In the genomic region with DNA sequence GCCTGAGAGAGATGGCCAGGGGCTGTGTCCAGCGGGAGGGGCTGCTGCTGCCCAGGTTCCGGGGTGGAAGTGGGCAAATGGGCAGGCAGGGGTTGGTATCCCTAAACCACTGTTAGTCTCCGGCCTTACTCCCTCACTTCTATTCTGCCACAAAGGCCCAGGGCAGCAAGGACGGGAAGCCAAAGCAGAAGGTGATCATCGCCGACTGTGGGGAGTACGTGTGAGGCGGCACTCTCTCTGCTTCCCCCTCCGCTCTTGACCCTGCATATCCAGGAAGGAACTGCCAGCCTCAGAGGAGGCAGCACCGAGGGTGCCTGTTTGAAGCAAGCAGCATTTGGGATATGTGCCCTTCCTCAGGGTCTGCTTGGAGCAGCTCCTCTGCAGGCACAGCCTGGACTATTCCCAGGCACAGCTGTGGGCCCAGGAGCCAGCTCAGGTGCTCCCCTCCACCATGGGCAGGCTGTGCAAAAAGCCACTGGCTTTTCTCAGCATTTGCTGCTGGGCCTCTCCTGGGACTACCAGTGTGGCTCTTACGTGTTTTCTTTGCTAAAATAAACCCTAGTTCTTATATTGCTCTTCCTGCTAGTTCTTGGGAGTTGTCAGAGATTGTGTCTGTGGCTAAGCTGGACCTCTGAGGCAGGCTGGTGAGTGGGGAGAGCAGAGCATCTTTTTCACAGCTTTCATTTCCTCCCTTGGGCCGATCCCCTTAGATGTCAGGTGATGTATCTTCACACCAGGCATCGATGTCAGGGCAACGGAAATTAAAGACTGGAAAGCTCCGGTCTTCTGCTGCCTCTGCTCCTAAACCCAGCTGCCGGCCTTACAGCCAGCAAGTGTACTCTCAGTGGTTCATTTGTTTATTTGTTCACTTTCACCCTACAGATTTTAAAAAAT, we compare ENCODE assay signal across 22 cellular contexts. TPM values are rescaled to one million over a fixed set of nuclear protein-coding genes. Genes with fewer than 3 reads are reported as not detected.
DNase-seq lines count a peak whose midpoint lies in the region; ATAC-seq and TF ChIP-seq lines count a peak whose summit lies in the region.
"Had no signal": no experiment of that assay in that cellular context is flagged by ENCODE, and none has a peak within 500 bp of the region (broad histone marks: within the 10 kb centered on the region; RNA-seq: fewer than 3 reads in every experiment).

No MANE protein-coding gene starts in this region.

- H3K27me3 Mint-ChIP-seq in Caco-2 (ENCODE audit: insufficient read depth, unreplicated experiment) (no peaks in the 10 kb centered on the region), chondrocyte (ENCODE audit: low read depth) (no peaks in the 10 kb centered on the region)
- H3K27me3 Mint-ChIP-seq: activated CD4-positive, alpha-beta T cell treated with anti-CD3 and anti-CD28 coated beads, Interleukin-2, amount 10 ng/mL, durations not matched to agents 24 days and 14 days; activated naive CD8-positive, alpha-beta T cell treated with anti-CD3 and anti-CD28 coated beads for 36 hours; natural killer cell treated with Interleukin-12 subunit alpha and Interleukin-12 subunit beta and Interleukin-15 and Interleukin-18, amount 100 ng/mL, for 72 hours had no signal

- WGBS in psoas muscle, 3 donors = 85 to 93% (median 90%) methylated on average over 16 of the region's 16 CpGs

- TF ChIP-seq CTCF in Caco-2 (IDR thresholded peaks at IDR 0.05; ENCODE audit: insufficient read depth in 1 of 2, low read depth in 1 of 2, low read length in 1 of 2, severe bottlenecking in 1 of 2, unreplicated experiment in 1 of 2) = no peak
- TF ChIP-seq CTCF in chondrocyte (IDR thresholded peaks at IDR 0.05) = no peak
- no peak for TF ChIP-seq CTCF in psoas muscle (IDR thresholded peaks at IDR 0.05)

- H3K27ac Mint-ChIP-seq in Caco-2 (ENCODE audit: unreplicated experiment) = no peak overlapping the region
- H3K27ac Mint-ChIP-seq in chondrocyte (ENCODE audit: unreplicated experiment) = peak overlapping the region; percentile 57
- H3K27ac Mint-ChIP-seq: activated CD4-positive, alpha-beta T cell treated with anti-CD3 and anti-CD28 coated beads, Interleukin-2, amount 10 ng/mL, durations not matched to agents 24 days and 14 days; activated naive CD8-positive, alpha-beta T cell treated with anti-CD3 and anti-CD28 coated beads for 36 hours; CD14-positive monocyte; T-helper 1 cell treated with Interleukin-12 subunit alpha and Interleukin-12 subunit beta and Interleukin-4 antibody, amounts not matched to agents 30 μg/mL and 1 μg/mL, for 36 hours had no signal

- H3K9me3 Mint-ChIP-seq in Caco-2 (ENCODE audit: unreplicated experiment) = no peaks in the 10 kb centered on the region
- no peaks in the 10 kb centered on the region for H3K9me3 Mint-ChIP-seq in chondrocyte (ENCODE audit: low read depth)
- H3K9me3 Mint-ChIP-seq: activated CD4-positive, alpha-beta T cell treated with anti-CD3 and anti-CD28 coated beads, Interleukin-2, amount 10 ng/mL, durations not matched to agents 24 days and 14 days; activated naive CD8-positive, alpha-beta T cell treated with anti-CD3 and anti-CD28 coated beads for 36 hours; CD14-positive monocyte; natural killer cell treated with Interleukin-12 subunit alpha and Interleukin-12 subunit beta and Interleukin-15 and Interleukin-18, amount 100 ng/mL, for 72 hours; T-helper 1 cell treated with Interleukin-12 subunit alpha and Interleukin-12 subunit beta and Interleukin-4 antibody, amounts not matched to agents 30 μg/mL and 1 μg/mL, for 36 hours had no signal

- H3K36me3 Mint-ChIP-seq in Caco-2 (ENCODE audit: insufficient read depth, unreplicated experiment) = peaks cover 27% of the 10 kb centered on the region
- H3K36me3 Mint-ChIP-seq in chondrocyte (ENCODE audit: low read depth) = peaks cover 39% of the 10 kb centered on the region

- no peak for ATAC-seq in psoas muscle
- ATAC-seq: body of pancreas; heart left ventricle; left lung; natural killer cell treated with Interleukin-12 subunit alpha and Interleukin-12 subunit beta and Interleukin-15 and Interleukin-18, amount 100 ng/mL, for 72 hours; sciatic nerve; upper lobe of right lung had no signal

- no peak overlapping the region for H3K4me3 ChIP-seq in Caco-2 (ENCODE audit: low read depth, low read length)
- no peak overlapping the region for H3K4me3 ChIP-seq in psoas muscle
- H3K4me3 ChIP-seq: body of pancreas, HAP-1, heart left ventricle, left lung, upper lobe of right lung had no signal

- CTCF ChIA-PET in Caco-2 (lab: Charles Lee) = no interaction called here

- no peaks in the 10 kb centered on the region for H3K9me3 ChIP-seq in Caco-2
- no peaks in the 10 kb centered on the region for H3K9me3 ChIP-seq in psoas muscle
- H3K9me3 ChIP-seq: body of pancreas, HAP-1, heart left ventricle, left lung, upper lobe of right lung had no signal

- no peak overlapping the region for H3K27ac ChIP-seq in psoas muscle
- H3K27ac ChIP-seq: body of pancreas, heart left ventricle, left lung, upper lobe of right lung had no signal

- no peaks in the 10 kb centered on the region for H3K27me3 ChIP-seq in Caco-2 (replicated peaks; ENCODE audit: control insufficient read depth, insufficient read depth, low read length)
- no peaks in the 10 kb centered on the region for H3K27me3 ChIP-seq in psoas muscle (ENCODE audit: insufficient read depth in 3 of 3, low read length in 2 of 3)
- H3K27me3 ChIP-seq: body of pancreas, heart left ventricle, left lung, upper lobe of right lung had no signal

- DNase-seq in Caco-2 = no peak
- peak; percentile 14 for DNase-seq in NCI-H2196 treated with DMSO at 0.1 percent for 48 hours (lab: John Stamatoyannopoulos, UW; ENCODE audit: unreplicated experiment)
- DNase-seq in chondrocyte (ENCODE audit: low spot score) = no peak
- DNase-seq in posterior vena cava (ENCODE audit: low spot score) = peak; percentile 77
- no peak for DNase-seq in psoas muscle
- no peak for DNase-seq in hepatic stellate cell (ENCODE audit: low spot score)
- DNase-seq in NCI-H2171 (lab: John Stamatoyannopoulos, UW) = no peak
- DNase-seq: activated CD4-positive, alpha-beta T cell treated with anti-CD3 and anti-CD28 coated beads, Interleukin-2, amount 10 ng/mL, durations not matched to agents 24 days and 14 days; activated CD8-positive, alpha-beta memory T cell treated with anti-CD3 and anti-CD28 coated beads, Interleukin-2, amount 50 U/mL, for 4 hours; activated naive CD8-positive, alpha-beta T cell treated with anti-CD3 and anti-CD28 coated beads for 36 hours; body of pancreas; heart left ventricle; KBM-7; left lung; midbrain; upper lobe of right lung had no signal

- H3K4me3 Mint-ChIP-seq in Caco-2 (ENCODE audit: unreplicated experiment) (no peak overlapping the region), chondrocyte (ENCODE audit: unreplicated experiment) (no peak overlapping the region)
- H3K4me3 Mint-ChIP-seq: activated CD4-positive, alpha-beta T cell treated with anti-CD3 and anti-CD28 coated beads, Interleukin-2, amount 10 ng/mL, durations not matched to agents 24 days and 14 days; activated naive CD8-positive, alpha-beta T cell treated with anti-CD3 and anti-CD28 coated beads for 36 hours; CD14-positive monocyte; natural killer cell treated with Interleukin-12 subunit alpha and Interleukin-12 subunit beta and Interleukin-15 and Interleukin-18, amount 100 ng/mL, for 72 hours; T-helper 1 cell treated with Interleukin-12 subunit alpha and Interleukin-12 subunit beta and Interleukin-4 antibody, amounts not matched to agents 30 μg/mL and 1 μg/mL, for 36 hours had no signal

- H3K4me1 Mint-ChIP-seq in Caco-2 (ENCODE audit: low read depth, unreplicated experiment) (no peaks in the 10 kb centered on the region), chondrocyte (ENCODE audit: low read depth) (peaks cover 3% of the 10 kb centered on the region)
- H3K4me1 Mint-ChIP-seq: activated CD4-positive, alpha-beta T cell treated with anti-CD3 and anti-CD28 coated beads, Interleukin-2, amount 10 ng/mL, durations not matched to agents 24 days and 14 days; activated naive CD8-positive, alpha-beta T cell treated with anti-CD3 and anti-CD28 coated beads for 36 hours; CD14-positive monocyte had no signal

- TSS peak; percentile 41 for BruUV-seq in Caco-2 (replicated peaks; lab: Mats Ljungman, UMichigan)

- H3K4me1 ChIP-seq in Caco-2 (no peaks in the 10 kb centered on the region), psoas muscle (no peaks in the 10 kb centered on the region)
- H3K4me1 ChIP-seq: body of pancreas, HAP-1, left lung, upper lobe of right lung had no signal

- H3K36me3 ChIP-seq in Caco-2 (ENCODE audit: control insufficient read depth, insufficient read depth, low read length) = no peaks in the 10 kb centered on the region; the same call in 1 of the 2 replicates
- H3K36me3 ChIP-seq in psoas muscle (ENCODE audit: insufficient read depth in 1 of 2, low read depth in 1 of 2) = peaks cover 0 to 100% of the 10 kb centered on the region in 2 donors

- POLR2A ChIA-PET in Caco-2 (lab: Charles Lee) = no interaction called here

- intact Hi-C loops in Caco-2 (cut with micrococcal nuclease; ENCODE audit: unreplicated experiment) (no loop called here), posterior vena cava (cut with DNase I) (no loop called here), psoas muscle (cut with DNase I) (no loop called here)

RNA-seq across cellular contexts. Expression of gene PPIE, which starts 14.7 kb away (rescaled TPM):
- total RNA-seq in Caco-2 (2022) = 39.2 and 41.7 TPM in 2 replicates
- total RNA-seq in chondrocyte = 31.5 to 32.7 TPM (median 32.6 TPM) in 3 replicates
- total RNA-seq in posterior vena cava = 10 to 100 TPM; 29.0 to 45.9 TPM
- total RNA-seq in psoas muscle = 10 to 100 TPM; 23.5 to 34.3 (median 33.2) TPM
- 10 to 100 TPM; 44.5 to 53.2 (median 49.4) TPM for polyA plus RNA-seq in psoas muscle

RNA-seq across cellular contexts. Expression of gene OXCT2, which starts 17.8 kb away (rescaled TPM):
- total RNA-seq in Caco-2 (2022) (4.6 and 6.4 TPM in 2 replicates), chondrocyte (0.29 to 0.72 TPM in 2 of 3 replicates, not detected in the other), posterior vena cava (1 to 10 TPM; 1.2 to 2.0 TPM), psoas muscle (under 1 TPM in 3 of 4 donors, not detected in 1; 0.23 to 0.48 (median 0.34) TPM)
- under 1 TPM in 2 of 3 donors, not detected in 1; 0.03 to 0.16 TPM for polyA plus RNA-seq in psoas muscle

RNA-seq across cellular contexts. Expression of gene BMP8B, which starts 35.3 kb away (rescaled TPM):
- total RNA-seq in Caco-2 (2022) (5.8 and 5.9 TPM in 2 replicates), chondrocyte (0.07 to 0.25 TPM (median 0.18 TPM) in 3 replicates), posterior vena cava (under 1 TPM; 0.24 to 0.69 TPM), psoas muscle (under 1 TPM; 0.15 to 0.25 (median 0.17) TPM)
- polyA plus RNA-seq in psoas muscle = under 1 TPM; 0.06 to 0.11 (median 0.08) TPM
- polyA plus RNA-seq: AG04450 had no signal

Comparison
In these comparisons a context has a peak if more than half of its experiments do, and no peak if none do; other contexts are left out.
1. DNase-seq: peak in NCI-H2196 treated with DMSO at 0.1 percent for 48 hours (single experiment) and posterior vena cava (single experiment); none in Caco-2 (0 of 2), chondrocyte (single experiment), psoas muscle (0 of 2), hepatic stellate cell (single experiment) and NCI-H2171 (single experiment).